Comparison of ENCODE assay signal across 11 cellular contexts in genomic region chr20:19827818-19828217, GRCh38.
DNase-seq lines count a peak whose midpoint lies in the region; ATAC-seq, FAIRE-seq and TF ChIP-seq lines count a peak whose summit lies in the region.
"Had no signal": no experiment of that assay in that cellular context is flagged by ENCODE, and none has a peak within 500 bp of the region (broad histone marks: within the 10 kb centered on the region; RNA-seq: fewer than 3 reads in every experiment).

No MANE protein-coding gene starts in this region.

- ATAC-seq in GM18499 (IDR thresholded peaks at IDR 0.05; ENCODE audit: insufficient read depth, unreplicated experiment) (peak; percentile 11), GM21381 (IDR thresholded peaks at IDR 0.05; ENCODE audit: unreplicated experiment) (peak; percentile 23), HG03159 (IDR thresholded peaks at IDR 0.05; ENCODE audit: unreplicated experiment) (peak; percentile 37)

- H3K9me3 Mint-ChIP-seq in astrocyte (ENCODE audit: unreplicated experiment), result peaks cover 2% of the 10 kb centered on the region

- H3K9ac ChIP-seq in astrocyte (ENCODE audit: low read length), result peak overlapping the region; percentile 20

- H3K27me3 Mint-ChIP-seq in astrocyte (ENCODE audit: low read depth, unreplicated experiment), result no peaks in the 10 kb centered on the region
- H3K27me3 Mint-ChIP-seq: progenitor cell of endocrine pancreas had no signal

- H3K79me2 ChIP-seq in astrocyte (ENCODE audit: insufficient read depth, low read length), result no peaks in the 10 kb centered on the region

- no peaks in the 10 kb centered on the region for H3K27me3 ChIP-seq in astrocyte (ENCODE audit: insufficient read depth, low read length)

- H3K9me3 ChIP-seq in astrocyte (ENCODE audit: insufficient read depth, low read depth, low read length), result no peaks in the 10 kb centered on the region

- H3K4me3 ChIP-seq in astrocyte (ENCODE audit: insufficient read depth, low read depth, low read length), result no peak overlapping the region

- H2AFZ ChIP-seq in astrocyte (ENCODE audit: low read depth, low read length), result peak overlapping the region; percentile 3

- peak overlapping the region; percentile 56 for H3K4me2 ChIP-seq in astrocyte (ENCODE audit: low read length)

- DNase-seq in astrocyte (ENCODE audit: low read depth), result no peak
- DNase-seq in activated T-cell treated with anti-CD3 and anti-CD28 coated beads, Interleukin-2, amount 50 U/mL, for 48 hours, result no peak
- DNase-seq in occipital lobe (lab: John Stamatoyannopoulos, UW), result no peak
- DNase-seq in activated CD4-positive, alpha-beta T cell treated with anti-CD3 and anti-CD28 coated beads for 4 hours, result no peak
- no peak for DNase-seq in SW480 (ENCODE audit: low spot score)
- DNase-seq: NCI-H187 treated with DMSO at 0.1 percent for 48 hours, SHP77 treated with DMSO at 0.1 percent for 48 hours had no signal

- no peak for TF ChIP-seq CTCF in astrocyte (IDR thresholded peaks at IDR 0.05; ENCODE audit: insufficient read depth, low read depth, low read length)

- H3K4me3 Mint-ChIP-seq in astrocyte (ENCODE audit: unreplicated experiment), result no peak overlapping the region

- H3K36me3 Mint-ChIP-seq in astrocyte (ENCODE audit: low read depth, unreplicated experiment), result peaks cover 20% of the 10 kb centered on the region

- peaks cover 19% of the 10 kb centered on the region for H3K4me1 ChIP-seq in astrocyte (ENCODE audit: insufficient read depth, low read length)

- no peak for FAIRE-seq in astrocyte (lab: Jason Lieb, UNC)

- no peaks in the 10 kb centered on the region for H4K20me1 ChIP-seq in astrocyte (ENCODE audit: insufficient read depth, low read length)

- H3K27ac ChIP-seq in astrocyte (ENCODE audit: low read depth, low read length), result peak overlapping the region; percentile 43

- H3K36me3 ChIP-seq in astrocyte (ENCODE audit: insufficient read depth, low read length), result no peaks in the 10 kb centered on the region

- peaks cover 32% of the 10 kb centered on the region for H3K4me1 Mint-ChIP-seq in astrocyte (ENCODE audit: low read depth, unreplicated experiment)

- H3K27ac Mint-ChIP-seq in astrocyte (ENCODE audit: unreplicated experiment), result peak overlapping the region; percentile 27
- H3K27ac Mint-ChIP-seq: progenitor cell of endocrine pancreas had no signal
